In genomic region chr3:64187065-64187959, GRCh38 we compare ENCODE assay signal across 1 cellular context.
TF ChIP-seq lines count a peak whose summit lies in the region.

No MANE protein-coding gene starts in this region.

TF ChIP-seq in IMR-90, 13 proteins besides CTCF, POLR2A, EP300 and RAD21 (continued from another document):
- TF ChIP-seq USF2 (IDR thresholded peaks at IDR 0.05; ENCODE audit: low read depth, low read length) (peak; percentile 83), FOS (IDR thresholded peaks at IDR 0.05; ENCODE audit: low read depth, low read length) (peak; percentile 44; the same call in 1 of the 2 replicates), RCOR1 (IDR thresholded peaks at IDR 0.05; ENCODE audit: insufficient replicate concordance, low read length) (no peak), RFX5 (IDR thresholded peaks at IDR 0.05; ENCODE audit: low read depth, low read length) (no peak), ELK1 (IDR thresholded peaks at IDR 0.05; ENCODE audit: borderline replicate concordance, low read depth, low read length) (no peak), MXI1 (IDR thresholded peaks at IDR 0.05; ENCODE audit: borderline replicate concordance, low read depth, low read length) (peak; percentile 59; the same call in 1 of the 2 replicates), CHD1 (IDR thresholded peaks at IDR 0.05; ENCODE audit: low read depth, low read length) (no peak), MAZ (IDR thresholded peaks at IDR 0.05; ENCODE audit: borderline replicate concordance, low read depth, low read length) (peak; percentile 73; the same call in 1 of the 2 replicates), MAFK (IDR thresholded peaks at IDR 0.05; ENCODE audit: low read depth, low read length) (peak; percentile 75)
